35 cellular contexts compared by ENCODE assay signal in genomic region chr1:14616997-14617396, GRCh38.
"Had no signal": no experiment of that assay in that cellular context is flagged by ENCODE, and none has a peak within 500 bp of the region (broad histone marks: within the 10 kb centered on the region; RNA-seq: fewer than 3 reads in every experiment).

No MANE protein-coding gene starts in this region.

- DNase-seq: activated B cell treated with CpG ODN at 0.5 μM for 24 hours; activated CD4-positive, alpha-beta T cell treated with anti-CD3 and anti-CD28 coated beads for 4 hours; activated CD4-positive, alpha-beta T cell treated with anti-CD3 and anti-CD28 coated beads, Interleukin-2, amount 50 U/mL, for 1 hour; activated CD4-positive, alpha-beta T cell treated with anti-CD3 and anti-CD28 coated beads, Interleukin-2, amount 50 U/mL, for 48 hours; activated CD4-positive, CD25-positive, alpha-beta regulatory T cell treated with anti-CD3 and anti-CD28 coated beads, Interleukin-2, amount 50 U/mL, for 72 hours; activated CD8-positive, alpha-beta memory T cell treated with anti-CD3 and anti-CD28 coated beads for 24 hours; activated CD8-positive, alpha-beta T cell treated with anti-CD3 and anti-CD28 coated beads for 36 hours; activated effector memory CD4-positive, alpha-beta T cell treated with Interleukin-2 at 50 U/mL for 16 hours; activated gamma-delta T cell treated with Interleukin-2 at 50 U/mL for 16 hours; activated naive CD4-positive, alpha-beta T cell treated with anti-CD3 and anti-CD28 coated beads, Interleukin-2, amount 50 U/mL, for 16 hours; activated naive CD4-positive, alpha-beta T cell treated with Interleukin-2 at 50 U/mL for 16 hours; activated T-cell treated with anti-CD3 and anti-CD28 coated beads, Interleukin-2, amount 50 U/mL, for 4 hours; amniotic stem cell; anterior cingulate cortex; dorsolateral prefrontal cortex; effector memory CD4-positive, alpha-beta T cell; endodermal cell; foreskin keratinocyte; gastrocnemius medialis; glutamatergic neuron; heart left ventricle; SW 1271; T-helper 1 cell; T-helper 17 cell; T1000; WERI-Rb-1 had no signal

- H3K4me1 Mint-ChIP-seq: activated B cell treated with CpG ODN at 0.5 μM for 24 hours; activated T-helper 17 cell treated with anti-CD3 and anti-CD28 coated beads, Interleukin-2, amount 50 U/mL, for 72 hours; central memory CD8-positive, alpha-beta T cell; T-helper 17 cell had no signal

- H3K4me1 ChIP-seq: breast epithelium, foreskin keratinocyte, gastrocnemius medialis, heart left ventricle had no signal

- H3K27ac Mint-ChIP-seq: activated B cell treated with CpG ODN at 0.5 μM for 24 hours; activated CD8-positive, alpha-beta T cell treated with anti-CD3 and anti-CD28 coated beads for 36 hours; activated naive CD8-positive, alpha-beta T cell; activated T-helper 17 cell treated with anti-CD3 and anti-CD28 coated beads, Interleukin-2, amount 50 U/mL, for 72 hours; dendritic cell treated with granulocyte-macrophage colony-stimulating factor and Interleukin-4, amounts not matched to agents 40 ng/mL and 50 ng/mL, for 4 days; endodermal cell; T-helper 17 cell; T-helper 2 cell treated with Interferon-gamma antibody and Interleukin-4, amounts not matched to agents 5 μg/mL and 100 μg/mL, for 36 hours had no signal

- H3K36me3 ChIP-seq: breast epithelium, esophagus muscularis mucosa, gastrocnemius medialis, heart left ventricle, WERI-Rb-1 had no signal

- ATAC-seq: activated CD8-positive, alpha-beta T cell treated with anti-CD3 and anti-CD28 coated beads for 36 hours; activated T-cell treated with anti-CD3 and anti-CD28 coated beads, Interleukin-2, amount 50 U/mL, for 4 hours; activated T-helper 17 cell treated with anti-CD3 and anti-CD28 coated beads, Interleukin-2, amount 50 U/mL, for 72 hours; foreskin keratinocyte; gastrocnemius medialis; heart left ventricle; T-helper 17 cell had no signal

- H3K27me3 ChIP-seq: breast epithelium, dorsolateral prefrontal cortex, gastrocnemius medialis had no signal

- H3K9me3 Mint-ChIP-seq: T-helper 2 cell treated with Interferon-gamma antibody and Interleukin-4, amounts not matched to agents 5 μg/mL and 100 μg/mL, for 36 hours had no signal

- H3K27me3 Mint-ChIP-seq: activated B cell treated with CpG ODN at 0.5 μM for 24 hours; activated CD8-positive, alpha-beta T cell treated with anti-CD3 and anti-CD28 coated beads for 36 hours; activated naive CD8-positive, alpha-beta T cell; activated T-helper 17 cell treated with anti-CD3 and anti-CD28 coated beads, Interleukin-2, amount 50 U/mL, for 72 hours; brain had no signal

- H3K9me3 ChIP-seq: breast epithelium, gastrocnemius medialis had no signal

- H3K4me3 Mint-ChIP-seq: activated B cell treated with CpG ODN at 0.5 μM for 24 hours; activated CD8-positive, alpha-beta T cell treated with anti-CD3 and anti-CD28 coated beads for 36 hours; activated naive CD8-positive, alpha-beta T cell; activated T-cell treated with anti-CD3 and anti-CD28 coated beads, Interleukin-2, amount 50 U/mL, for 4 hours; activated T-helper 17 cell treated with anti-CD3 and anti-CD28 coated beads, Interleukin-2, amount 50 U/mL, for 72 hours; brain; central memory CD8-positive, alpha-beta T cell; dendritic cell treated with granulocyte-macrophage colony-stimulating factor and Interleukin-4, amounts not matched to agents 40 ng/mL and 50 ng/mL, for 4 days; endodermal cell; T-helper 17 cell; T-helper 2 cell treated with Interferon-gamma antibody and Interleukin-4, amounts not matched to agents 5 μg/mL and 100 μg/mL, for 36 hours had no signal

- H3K27ac ChIP-seq: breast epithelium, coronary artery, esophagus muscularis mucosa, foreskin keratinocyte, gastrocnemius medialis, heart left ventricle, WERI-Rb-1 had no signal

- H3K4me3 ChIP-seq: breast epithelium, coronary artery, dorsolateral prefrontal cortex, esophagus muscularis mucosa, gastrocnemius medialis, heart left ventricle had no signal
